1 cellular context compared by ENCODE assay signal in the genomic region with DNA sequence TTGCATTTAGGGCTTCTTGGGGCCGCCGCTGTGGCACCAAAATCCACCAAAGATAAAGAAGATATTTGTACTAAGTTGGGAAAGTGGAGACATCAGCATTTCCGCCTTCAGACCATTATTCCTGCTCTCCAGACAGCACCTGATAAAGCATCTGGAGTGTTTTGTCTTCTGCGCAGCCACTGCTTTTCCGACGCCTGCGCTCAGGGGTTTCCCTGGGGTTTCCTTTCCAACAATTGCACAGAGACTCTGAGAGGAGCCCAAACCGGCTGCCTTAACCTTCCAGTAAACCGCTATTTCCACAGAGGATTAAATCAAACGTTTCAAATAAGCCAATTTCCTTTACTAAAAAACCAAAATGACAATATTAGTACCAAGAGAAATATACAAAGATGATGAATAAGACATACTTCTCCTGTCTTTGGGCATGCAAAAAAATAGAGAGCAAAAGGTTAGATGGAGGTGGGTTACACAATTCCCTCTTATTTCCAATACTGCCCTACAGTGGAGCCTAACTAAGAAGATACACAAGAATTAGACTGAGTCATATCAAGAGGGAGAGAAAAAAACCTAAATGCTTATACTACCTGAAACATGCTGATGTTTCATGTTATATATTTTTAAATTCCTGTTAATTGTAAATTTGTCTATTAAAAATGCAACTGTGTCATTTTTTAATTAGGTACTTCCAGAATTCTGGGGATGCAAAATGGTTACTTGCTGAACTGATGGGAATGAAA.
TF ChIP-seq lines count a peak whose summit lies in the region.

No MANE protein-coding gene starts in this region.

TF ChIP-seq in SK-N-SH, 30 proteins besides CTCF, POLR2A, EP300 and RAD21 (continued from another document):
- TF ChIP-seq, protein P1, sequence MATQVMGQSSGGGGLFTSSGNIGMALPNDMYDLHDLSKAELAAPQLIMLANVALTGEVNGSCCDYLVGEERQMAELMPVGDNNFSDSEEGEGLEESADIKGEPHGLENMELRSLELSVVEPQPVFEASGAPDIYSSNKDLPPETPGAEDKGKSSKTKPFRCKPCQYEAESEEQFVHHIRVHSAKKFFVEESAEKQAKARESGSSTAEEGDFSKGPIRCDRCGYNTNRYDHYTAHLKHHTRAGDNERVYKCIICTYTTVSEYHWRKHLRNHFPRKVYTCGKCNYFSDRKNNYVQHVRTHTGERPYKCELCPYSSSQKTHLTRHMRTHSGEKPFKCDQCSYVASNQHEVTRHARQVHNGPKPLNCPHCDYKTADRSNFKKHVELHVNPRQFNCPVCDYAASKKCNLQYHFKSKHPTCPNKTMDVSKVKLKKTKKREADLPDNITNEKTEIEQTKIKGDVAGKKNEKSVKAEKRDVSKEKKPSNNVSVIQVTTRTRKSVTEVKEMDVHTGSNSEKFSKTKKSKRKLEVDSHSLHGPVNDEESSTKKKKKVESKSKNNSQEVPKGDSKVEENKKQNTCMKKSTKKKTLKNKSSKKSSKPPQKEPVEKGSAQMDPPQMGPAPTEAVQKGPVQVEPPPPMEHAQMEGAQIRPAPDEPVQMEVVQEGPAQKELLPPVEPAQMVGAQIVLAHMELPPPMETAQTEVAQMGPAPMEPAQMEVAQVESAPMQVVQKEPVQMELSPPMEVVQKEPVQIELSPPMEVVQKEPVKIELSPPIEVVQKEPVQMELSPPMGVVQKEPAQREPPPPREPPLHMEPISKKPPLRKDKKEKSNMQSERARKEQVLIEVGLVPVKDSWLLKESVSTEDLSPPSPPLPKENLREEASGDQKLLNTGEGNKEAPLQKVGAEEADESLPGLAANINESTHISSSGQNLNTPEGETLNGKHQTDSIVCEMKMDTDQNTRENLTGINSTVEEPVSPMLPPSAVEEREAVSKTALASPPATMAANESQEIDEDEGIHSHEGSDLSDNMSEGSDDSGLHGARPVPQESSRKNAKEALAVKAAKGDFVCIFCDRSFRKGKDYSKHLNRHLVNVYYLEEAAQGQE (IDR thresholded peaks at IDR 0.05; ENCODE audit: low read depth, low read length) = no peak
- TF ChIP-seq EZH2phosphoT487 (IDR thresholded peaks at IDR 0.05; ENCODE audit: borderline replicate concordance, low read depth) = no peak
- TF ChIP-seq RFX5 (IDR thresholded peaks at IDR 0.05; ENCODE audit: low read length) = no peak
- TF ChIP-seq, protein P2, sequence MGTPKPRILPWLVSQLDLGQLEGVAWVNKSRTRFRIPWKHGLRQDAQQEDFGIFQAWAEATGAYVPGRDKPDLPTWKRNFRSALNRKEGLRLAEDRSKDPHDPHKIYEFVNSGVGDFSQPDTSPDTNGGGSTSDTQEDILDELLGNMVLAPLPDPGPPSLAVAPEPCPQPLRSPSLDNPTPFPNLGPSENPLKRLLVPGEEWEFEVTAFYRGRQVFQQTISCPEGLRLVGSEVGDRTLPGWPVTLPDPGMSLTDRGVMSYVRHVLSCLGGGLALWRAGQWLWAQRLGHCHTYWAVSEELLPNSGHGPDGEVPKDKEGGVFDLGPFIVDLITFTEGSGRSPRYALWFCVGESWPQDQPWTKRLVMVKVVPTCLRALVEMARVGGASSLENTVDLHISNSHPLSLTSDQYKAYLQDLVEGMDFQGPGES (IDR thresholded peaks at IDR 0.05; ENCODE audit: low read depth, low read length) = no peak
- no peak for TF ChIP-seq TAF1 (IDR thresholded peaks at IDR 0.05; ENCODE audit: borderline replicate concordance, low read depth, low read length)
- no peak for TF ChIP-seq SIN3A (IDR thresholded peaks at IDR 0.05; ENCODE audit: borderline replicate concordance, low read depth, low read length)
- TF ChIP-seq MEF2A (IDR thresholded peaks at IDR 0.05; ENCODE audit: borderline replicate concordance, low read depth) = no peak
- TF ChIP-seq, protein P3, sequence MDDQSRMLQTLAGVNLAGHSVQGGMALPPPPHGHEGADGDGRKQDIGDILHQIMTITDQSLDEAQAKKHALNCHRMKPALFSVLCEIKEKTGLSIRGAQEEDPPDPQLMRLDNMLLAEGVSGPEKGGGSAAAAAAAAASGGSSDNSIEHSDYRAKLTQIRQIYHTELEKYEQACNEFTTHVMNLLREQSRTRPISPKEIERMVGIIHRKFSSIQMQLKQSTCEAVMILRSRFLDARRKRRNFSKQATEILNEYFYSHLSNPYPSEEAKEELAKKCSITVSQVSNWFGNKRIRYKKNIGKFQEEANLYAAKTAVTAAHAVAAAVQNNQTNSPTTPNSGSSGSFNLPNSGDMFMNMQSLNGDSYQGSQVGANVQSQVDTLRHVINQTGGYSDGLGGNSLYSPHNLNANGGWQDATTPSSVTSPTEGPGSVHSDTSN (IDR thresholded peaks at IDR 0.05) = no peak
- no peak for TF ChIP-seq FOXM1 (IDR thresholded peaks at IDR 0.05; ENCODE audit: low read depth)
- TF ChIP-seq NFIC (IDR thresholded peaks at IDR 0.05; ENCODE audit: borderline replicate concordance) = no peak
- TF ChIP-seq ELF1 (IDR thresholded peaks at IDR 0.05) = no peak
- no peak for TF ChIP-seq FOXJ3 (CRISPR knock-in tag; IDR thresholded peaks at IDR 0.05)
